In genomic region chr5:50967388-50968039, GRCh38 we compare ENCODE assay signal across 8 cellular contexts.
A peak's percentile ranks its signal among the peaks of the same experiment; 100 is the strongest.
DNase-seq lines count a peak whose midpoint lies in the region; ATAC-seq and TF ChIP-seq lines count a peak whose summit lies in the region.

No MANE protein-coding gene starts in this region.

- H3K27ac Mint-ChIP-seq in CD4-positive, alpha-beta T cell = no peak overlapping the region
- H3K27ac Mint-ChIP-seq in naive thymus-derived CD8-positive, alpha-beta T cell = peak overlapping the region in 1 of 10 donors; percentile 59

- peak overlapping the region; percentile 78 for H3K4me3 Mint-ChIP-seq in CD4-positive, alpha-beta T cell
- peak overlapping the region; percentile 46 to 83 (median 72) for H3K4me3 Mint-ChIP-seq in naive thymus-derived CD8-positive, alpha-beta T cell

- POLR2A ChIA-PET in CD4-positive, alpha-beta T cell (lab: Charles Lee) = no interaction called here
- POLR2A ChIA-PET in naive thymus-derived CD8-positive, alpha-beta T cell (lab: Charles Lee) = no interaction called here

- ATAC-seq in CD4-positive, alpha-beta T cell (ENCODE audit: poor library complexity) = no peak
- ATAC-seq in naive thymus-derived CD8-positive, alpha-beta T cell = no peak
- ATAC-seq in HG03045 (IDR thresholded peaks at IDR 0.05; ENCODE audit: unreplicated experiment) = no peak
- ATAC-seq in HG03095 (IDR thresholded peaks at IDR 0.05; ENCODE audit: unreplicated experiment) = no peak

- peaks cover 92% of the 10 kb centered on the region for H3K27me3 Mint-ChIP-seq in CD4-positive, alpha-beta T cell
- peaks cover 49 to 91% (median 74%) of the 10 kb centered on the region in 5 donors for H3K27me3 Mint-ChIP-seq in naive thymus-derived CD8-positive, alpha-beta T cell

- peak overlapping the region in 48 of 59 donors; percentile 7 to 59 (median 34) for H3K4me3 ChIP-seq in dorsolateral prefrontal cortex

- intact Hi-C loops in CD4-positive, alpha-beta T cell (cut with DNase I, micrococcal nuclease) = no loop called here
- intact Hi-C loops in dorsolateral prefrontal cortex (cut with DNase I) = loop anchor here (10.0 kb wide), 1 partner anchor 417 kb away; the partner anchor contains the start of gene ISL1 (in 2 of the 2)

- H3K9me3 Mint-ChIP-seq in CD4-positive, alpha-beta T cell = no peaks in the 10 kb centered on the region
- H3K9me3 Mint-ChIP-seq in naive thymus-derived CD8-positive, alpha-beta T cell = peaks cover 0 to 14% (median 0%) of the 10 kb centered on the region in 9 donors

- no peak for DNase-seq in CD4-positive, alpha-beta T cell
- DNase-seq in NCI-H1092 treated with DMSO at 0.1 percent for 48 hours (lab: John Stamatoyannopoulos, UW) (peak; percentile 77), dorsolateral prefrontal cortex (no peak), NCI-H1694 treated with DMSO at 0.1 percent for 48 hours (lab: John Stamatoyannopoulos, UW) (no peak), NCI-H2171 (lab: John Stamatoyannopoulos, UW) (no peak)
- DNase-seq in naive thymus-derived CD8-positive, alpha-beta T cell = no peak

- H3K36me3 Mint-ChIP-seq in CD4-positive, alpha-beta T cell (ENCODE audit: low read depth) = no peaks in the 10 kb centered on the region
- H3K36me3 Mint-ChIP-seq in naive thymus-derived CD8-positive, alpha-beta T cell = peaks cover 3 to 13% (median 6%) of the 10 kb centered on the region in 3 donors

- no peak overlapping the region for H3K27ac ChIP-seq in CD4-positive, alpha-beta T cell (ENCODE audit: low read depth, low read length)
- H3K27ac ChIP-seq in dorsolateral prefrontal cortex = no peak overlapping the region

- peaks cover 63% of the 10 kb centered on the region for H3K4me1 Mint-ChIP-seq in CD4-positive, alpha-beta T cell (ENCODE audit: low read depth)
- H3K4me1 Mint-ChIP-seq in naive thymus-derived CD8-positive, alpha-beta T cell = peaks cover 19 to 70% (median 58%) of the 10 kb centered on the region in 4 donors

- H3K27me3 ChIP-seq in CD4-positive, alpha-beta T cell (ENCODE audit: control insufficient read depth, insufficient read depth, low read length) = peaks cover 90% of the 10 kb centered on the region
- H3K27me3 ChIP-seq in dorsolateral prefrontal cortex = peaks cover 30 to 96% (median 87%) of the 10 kb centered on the region in 45 donors

- CTCF ChIA-PET in CD4-positive, alpha-beta T cell (lab: Charles Lee) = no interaction called here

- H3K9me3 ChIP-seq in CD4-positive, alpha-beta T cell (ENCODE audit: control insufficient read depth, low read length) = no peaks in the 10 kb centered on the region

- no peak for TF ChIP-seq CTCF in CD4-positive, alpha-beta T cell (IDR thresholded peaks at IDR 0.05)
- TF ChIP-seq CTCF in dorsolateral prefrontal cortex (IDR thresholded peaks at IDR 0.05 in 54 of 56, conservative IDR thresholded peaks at IDR 0.05 in 2 of 56; ENCODE audit: low read depth in 1 of 56, partially characterized antibody in 56 of 56) = no peak

Comparison
In these comparisons a context has a peak if more than half of its experiments do, and no peak if none do; other contexts are left out.
1. intact Hi-C loops: an anchor here in dorsolateral prefrontal cortex (10.0 kb wide); none called in CD4-positive, alpha-beta T cell.